ENCODE assay signal across 19 cellular contexts in the genomic region with DNA sequence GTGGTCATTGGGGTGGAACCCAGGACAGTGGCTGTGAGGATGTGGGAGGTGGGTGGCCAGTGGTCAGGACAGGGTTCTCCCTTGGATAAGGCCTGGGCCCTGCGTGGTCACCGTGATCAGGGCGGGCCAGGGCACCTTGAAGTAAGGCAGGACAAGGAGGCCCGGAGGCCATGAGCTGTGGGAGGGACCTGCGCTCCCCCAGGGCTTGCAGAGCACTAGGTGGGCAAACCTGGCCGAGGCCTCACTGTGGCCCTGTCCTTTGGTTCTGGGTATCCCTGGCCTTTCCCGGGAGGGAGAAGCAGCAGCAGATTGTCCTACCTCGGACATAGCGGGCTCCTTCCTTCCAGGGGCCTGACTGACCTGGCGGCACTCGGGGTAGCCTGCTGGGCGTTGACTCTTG.
A peak's percentile ranks its signal among the peaks of the same experiment; 100 is the strongest.
DNase-seq lines count a peak whose midpoint lies in the region; ATAC-seq, FAIRE-seq and TF ChIP-seq lines count a peak whose summit lies in the region.
"Had no signal": no experiment of that assay in that cellular context is flagged by ENCODE, and none has a peak within 500 bp of the region (broad histone marks: within the 10 kb centered on the region; RNA-seq: fewer than 3 reads in every experiment).

No MANE protein-coding gene starts in this region.

- no peak for TF ChIP-seq EP300 in H1 (IDR thresholded peaks at IDR 0.05; ENCODE audit: borderline replicate concordance in 1 of 2, low read depth in 2 of 2, low read length in 2 of 2)
- TF ChIP-seq EP300 in suprapubic skin (IDR thresholded peaks at IDR 0.05) = no peak

- H3K18ac ChIP-seq in H1 (ENCODE audit: extremely low read depth, low read length) = no peak overlapping the region

- H3K4me2 ChIP-seq in H1 (ENCODE audit: insufficient read depth in 1 of 2, low read depth in 2 of 2, low read length in 2 of 2) = peak overlapping the region; percentile 55 to 79; a peak in 1 of 4 replicates

- TF ChIP-seq CTCF in H1 (IDR thresholded peaks at IDR 0.05; ENCODE audit: control extremely low read depth in 1 of 3, insufficient read depth in 1 of 3, low read depth in 1 of 3, low read length in 3 of 3) = no peak
- TF ChIP-seq CTCF in suprapubic skin (IDR thresholded peaks at IDR 0.05) = no peak

- H3K79me2 ChIP-seq in H1 (ENCODE audit: control insufficient read depth in 1 of 2, insufficient read depth in 2 of 2, low read length in 2 of 2) = no peaks in the 10 kb centered on the region

- H2BK15ac ChIP-seq in H1 (ENCODE audit: low read length) = no peak overlapping the region

- no peak overlapping the region for H3K27ac Mint-ChIP-seq in activated naive CD8-positive, alpha-beta T cell
- no peak overlapping the region for H3K27ac Mint-ChIP-seq in activated naive CD8-positive, alpha-beta T cell treated with anti-CD3 and anti-CD28 coated beads for 36 hours
- H3K27ac Mint-ChIP-seq in naive thymus-derived CD4-positive, alpha-beta T cell = peak overlapping the region in 5 of 9 donors; percentile 31 to 90 (median 85)

- H3K4me3 ChIP-seq in H1 (ENCODE audit: extremely low read depth in 1 of 4, insufficient read depth in 2 of 4, low read depth in 3 of 4, low read length in 4 of 4) (peak overlapping the region in 1 of 4 experiments; percentile 69; a peak in 1 of 8 replicates), suprapubic skin (no peak overlapping the region)
- H3K4me3 ChIP-seq in naive thymus-derived CD4-positive, alpha-beta T cell (ENCODE audit: low read length) = no peak overlapping the region
- H3K4me3 ChIP-seq: SJSA1 had no signal

- CTCF ChIA-PET in H1 (lab: Charles Lee; ENCODE audit: partially characterized antibody) = interaction anchor here (1.0 to 1.2 kb wide), 2 partner anchors 12 to 147 kb away, joined by 3 to 4 read pairs; no protein-coding TSS in a partner anchor
- CTCF ChIA-PET in naive thymus-derived CD4-positive, alpha-beta T cell (lab: Charles Lee) = no interaction called here

- H3K9me3 ChIP-seq in H1 (ENCODE audit: insufficient read depth in 2 of 2, low read depth in 1 of 2, low read length in 1 of 2) (no peaks in the 10 kb centered on the region), suprapubic skin (no peaks in the 10 kb centered on the region)
- no peaks in the 10 kb centered on the region for H3K9me3 ChIP-seq in naive thymus-derived CD4-positive, alpha-beta T cell (ENCODE audit: control insufficient read depth in 2 of 3, low read length in 3 of 3)
- H3K9me3 ChIP-seq: Peyer's patch, SJSA1 had no signal

- peaks cover 14% of the 10 kb centered on the region for H3K4me1 Mint-ChIP-seq in activated naive CD8-positive, alpha-beta T cell (ENCODE audit: low read depth)
- peaks cover 10% of the 10 kb centered on the region for H3K4me1 Mint-ChIP-seq in activated naive CD8-positive, alpha-beta T cell treated with anti-CD3 and anti-CD28 coated beads for 36 hours
- peaks cover 9 to 25% (median 19%) of the 10 kb centered on the region in 7 donors for H3K4me1 Mint-ChIP-seq in naive thymus-derived CD4-positive, alpha-beta T cell

- no peak overlapping the region for H3K14ac ChIP-seq in H1 (ENCODE audit: insufficient read length)

- H3K27ac ChIP-seq in H1 (ENCODE audit: low read depth, low read length) (no peak overlapping the region), suprapubic skin (no peak overlapping the region)
- H3K27ac ChIP-seq in naive thymus-derived CD4-positive, alpha-beta T cell (ENCODE audit: low read depth, low read length) = peak overlapping the region; percentile 39
- H3K27ac ChIP-seq: HL-60, Peyer's patch, SJSA1 had no signal

- 80% methylated on average over 12 of the region's 12 CpGs; no CpG with 5 or more reads in 1 of the 2 experiments for WGBS in H1 (ENCODE audit: extremely low coverage in 1 of 2, insufficient coverage in 1 of 2, insufficient read length in 1 of 2, insufficient replicate concordance in 2 of 2, low coverage in 1 of 2, low lambda C conversion rate in 2 of 2, missing lambda C conversion rate in 1 of 2), 2 experiments
- 91% methylated on average over 3 of the region's 12 CpGs for WGBS in suprapubic skin

- H2BK20ac ChIP-seq in H1 (ENCODE audit: low read length) = no peak overlapping the region

- no peak for DNase-seq in activated naive CD8-positive, alpha-beta T cell treated with anti-CD3 and anti-CD28 coated beads for 36 hours
- DNase-seq in H1 (ENCODE audit: low read depth in 1 of 2, low spot score in 2 of 2) = no peak
- DNase-seq in naive thymus-derived CD4-positive, alpha-beta T cell = peak in 1 of 9 donors; percentile 10
- peak; percentile 58 to 77 for DNase-seq in suprapubic skin (ENCODE audit: low spot score in 2 of 2)
- no peak for DNase-seq in cortex of kidney (lab: John Stamatoyannopoulos, UW)
- DNase-seq in SKM-1 treated with dmso at 0.1 percent for 144 hours (lab: John Stamatoyannopoulos, UW; ENCODE audit: unreplicated experiment) = no peak
- DNase-seq in NCI-H2107 (lab: John Stamatoyannopoulos, UW) = no peak
- DNase-seq: AML-193, C1 segment of cervical spinal cord, KBM-7, NCI-H1092, NCI-H1436 treated with DMSO at 0.1 percent for 48 hours, NCI-H1930, NCI-H524 treated with DMSO at 0.1 percent for 48 hours, Peyer's patch had no signal

- H2AK5ac ChIP-seq in H1 (ENCODE audit: low read depth, low read length) = peak overlapping the region; percentile 86; the same call in 1 of the 2 replicates

- no peak overlapping the region for H4K8ac ChIP-seq in H1 (ENCODE audit: extremely low read depth, insufficient read depth, low read length)

- H2BK12ac ChIP-seq in H1 (ENCODE audit: low read depth, low read length) = peak overlapping the region; percentile 80; the same call in 1 of the 2 replicates

- FAIRE-seq in H1 (lab: Jason Lieb, UNC) = no peak
- FAIRE-seq: G401.6 had no signal

- H3K23ac ChIP-seq in H1 (ENCODE audit: insufficient read length) = no peak overlapping the region

- POLR2A ChIA-PET in H1 (lab: Charles Lee; ENCODE audit: partially characterized antibody) = no interaction called here
- POLR2A ChIA-PET in naive thymus-derived CD4-positive, alpha-beta T cell (lab: Charles Lee) = no interaction called here

- intact Hi-C loops in naive thymus-derived CD4-positive, alpha-beta T cell (cut with micrococcal nuclease) = loop anchor here in 1 of 2 donors (1.0 to 5.0 kb wide), 5 partner anchors 65 to 505 kb away; a partner anchor contains a TSS

- no peaks in the 10 kb centered on the region for H3K9me3 Mint-ChIP-seq in activated naive CD8-positive, alpha-beta T cell (ENCODE audit: low read depth)
- no peaks in the 10 kb centered on the region for H3K9me3 Mint-ChIP-seq in activated naive CD8-positive, alpha-beta T cell treated with anti-CD3 and anti-CD28 coated beads for 36 hours
- no peaks in the 10 kb centered on the region for H3K9me3 Mint-ChIP-seq in naive thymus-derived CD4-positive, alpha-beta T cell

- H3K4me1 ChIP-seq in H1 (replicated peaks in 1 of 4; ENCODE audit: control insufficient read depth in 3 of 4, insufficient read depth in 4 of 4, low read length in 3 of 4) (peaks cover 0 to 15% (median 2%) of the 10 kb centered on the region in 4 experiments; a peak in 5 of 7 replicates), suprapubic skin (peaks cover 13% of the 10 kb centered on the region)
- peaks cover 0 to 12% of the 10 kb centered on the region in 2 donors for H3K4me1 ChIP-seq in naive thymus-derived CD4-positive, alpha-beta T cell (ENCODE audit: control insufficient read depth in 2 of 2, insufficient read depth in 2 of 2, low read length in 2 of 2)
- H3K4me1 ChIP-seq: SJSA1 had no signal

- H3K27me3 ChIP-seq in H1 (replicated peaks in 1 of 4; ENCODE audit: control insufficient read depth in 3 of 4, extremely low read depth in 1 of 4, insufficient read depth in 3 of 4, low read length in 3 of 4) (peaks cover 1 to 26% (median 24%) of the 10 kb centered on the region in 4 experiments), suprapubic skin (peaks cover 66% of the 10 kb centered on the region)
- no peaks in the 10 kb centered on the region for H3K27me3 ChIP-seq in naive thymus-derived CD4-positive, alpha-beta T cell (ENCODE audit: control insufficient read depth in 2 of 2, insufficient read depth in 2 of 2, low read length in 2 of 2)

- no peak overlapping the region for H4K91ac ChIP-seq in H1 (replicated peaks; ENCODE audit: insufficient read length, low read length)

- no peak for ATAC-seq in naive thymus-derived CD4-positive, alpha-beta T cell

- no peaks in the 10 kb centered on the region for H3K79me1 ChIP-seq in H1 (ENCODE audit: low read depth, low read length)

- no peak overlapping the region for H2AFZ ChIP-seq in H1 (ENCODE audit: low read length)

- no peak overlapping the region for H4K5ac ChIP-seq in H1 (ENCODE audit: insufficient read length, low read depth, low read length)

- no peaks in the 10 kb centered on the region for H3K36me3 Mint-ChIP-seq in activated naive CD8-positive, alpha-beta T cell
- H3K36me3 Mint-ChIP-seq in activated naive CD8-positive, alpha-beta T cell treated with anti-CD3 and anti-CD28 coated beads for 36 hours = no peaks in the 10 kb centered on the region
- no peaks in the 10 kb centered on the region for H3K36me3 Mint-ChIP-seq in naive thymus-derived CD4-positive, alpha-beta T cell

- no peak for TF ChIP-seq RAD21 in H1 (IDR thresholded peaks at IDR 0.05 in 1 of 2, conservative IDR thresholded peaks at IDR 0.05 in 1 of 2; ENCODE audit: low read depth in 2 of 2, low read length in 2 of 2)

- H2BK5ac ChIP-seq in H1 (ENCODE audit: low read depth, low read length) = no peak overlapping the region

- TF ChIP-seq POLR2A in H1 (IDR thresholded peaks at IDR 0.05; ENCODE audit: control extremely low read depth in 1 of 2, low read depth in 2 of 2, low read length in 2 of 2) (no peak), suprapubic skin (IDR thresholded peaks at IDR 0.05) (no peak)

- peaks cover 1% of the 10 kb centered on the region for H3K27me3 Mint-ChIP-seq in activated naive CD8-positive, alpha-beta T cell
- H3K27me3 Mint-ChIP-seq in activated naive CD8-positive, alpha-beta T cell treated with anti-CD3 and anti-CD28 coated beads for 36 hours = peaks cover 10% of the 10 kb centered on the region
- peaks cover 14 to 46% (median 32%) of the 10 kb centered on the region in 5 donors for H3K27me3 Mint-ChIP-seq in naive thymus-derived CD4-positive, alpha-beta T cell

- H3K4ac ChIP-seq in H1 (replicated peaks; ENCODE audit: insufficient read length, low read depth, low read length) = no peak overlapping the region

- no peak overlapping the region for H2BK120ac ChIP-seq in H1 (replicated peaks; ENCODE audit: low read depth, low read length)

- H4K20me1 ChIP-seq in H1 (replicated peaks in 1 of 2; ENCODE audit: control insufficient read depth in 1 of 2, insufficient read depth in 2 of 2, low read length in 2 of 2) = no peaks in the 10 kb centered on the region

- H3K36me3 ChIP-seq in H1 (ENCODE audit: control insufficient read depth in 2 of 4, insufficient read depth in 4 of 4, low read length in 3 of 4) (no peaks in the 10 kb centered on the region), suprapubic skin (no peaks in the 10 kb centered on the region)
- H3K36me3 ChIP-seq in naive thymus-derived CD4-positive, alpha-beta T cell (ENCODE audit: control insufficient read depth in 2 of 3, insufficient read depth in 3 of 3, low read length in 3 of 3) = no peaks in the 10 kb centered on the region
- H3K36me3 ChIP-seq: Peyer's patch, SJSA1 had no signal

- no peak overlapping the region for H3K9ac ChIP-seq in H1 (replicated peaks in 1 of 4; ENCODE audit: extremely low read depth in 1 of 4, low read depth in 3 of 4, low read length in 3 of 4)

- H3K56ac ChIP-seq in H1 (replicated peaks; ENCODE audit: insufficient read length, low read depth, low read length) = no peak overlapping the region

- H3K4me3 Mint-ChIP-seq in activated naive CD8-positive, alpha-beta T cell = peak overlapping the region; percentile 68
- H3K4me3 Mint-ChIP-seq in activated naive CD8-positive, alpha-beta T cell treated with anti-CD3 and anti-CD28 coated beads for 36 hours = no peak overlapping the region
- peak overlapping the region in 8 of 10 donors; percentile 16 to 93 (median 91) for H3K4me3 Mint-ChIP-seq in naive thymus-derived CD4-positive, alpha-beta T cell

- peaks cover 12% of the 10 kb centered on the region for H3K23me2 ChIP-seq in H1 (ENCODE audit: low read depth, low read length)

Comparison
In these comparisons a context has a peak if more than half of its experiments do, and no peak if none do; other contexts are left out.
1. H3K27ac Mint-ChIP-seq: peak in naive thymus-derived CD4-positive, alpha-beta T cell (5 of 9); none in activated naive CD8-positive, alpha-beta T cell (single experiment) and activated naive CD8-positive, alpha-beta T cell treated with anti-CD3 and anti-CD28 coated beads for 36 hours (single experiment).
2. DNase-seq: peak in suprapubic skin (2 of 2); none in activated naive CD8-positive, alpha-beta T cell treated with anti-CD3 and anti-CD28 coated beads for 36 hours (single experiment), H1 (0 of 2), cortex of kidney (single experiment), SKM-1 treated with dmso at 0.1 percent for 144 hours (single experiment) and NCI-H2107 (single experiment).